ENCODE assay signal across 8 cellular contexts in the genomic region with DNA sequence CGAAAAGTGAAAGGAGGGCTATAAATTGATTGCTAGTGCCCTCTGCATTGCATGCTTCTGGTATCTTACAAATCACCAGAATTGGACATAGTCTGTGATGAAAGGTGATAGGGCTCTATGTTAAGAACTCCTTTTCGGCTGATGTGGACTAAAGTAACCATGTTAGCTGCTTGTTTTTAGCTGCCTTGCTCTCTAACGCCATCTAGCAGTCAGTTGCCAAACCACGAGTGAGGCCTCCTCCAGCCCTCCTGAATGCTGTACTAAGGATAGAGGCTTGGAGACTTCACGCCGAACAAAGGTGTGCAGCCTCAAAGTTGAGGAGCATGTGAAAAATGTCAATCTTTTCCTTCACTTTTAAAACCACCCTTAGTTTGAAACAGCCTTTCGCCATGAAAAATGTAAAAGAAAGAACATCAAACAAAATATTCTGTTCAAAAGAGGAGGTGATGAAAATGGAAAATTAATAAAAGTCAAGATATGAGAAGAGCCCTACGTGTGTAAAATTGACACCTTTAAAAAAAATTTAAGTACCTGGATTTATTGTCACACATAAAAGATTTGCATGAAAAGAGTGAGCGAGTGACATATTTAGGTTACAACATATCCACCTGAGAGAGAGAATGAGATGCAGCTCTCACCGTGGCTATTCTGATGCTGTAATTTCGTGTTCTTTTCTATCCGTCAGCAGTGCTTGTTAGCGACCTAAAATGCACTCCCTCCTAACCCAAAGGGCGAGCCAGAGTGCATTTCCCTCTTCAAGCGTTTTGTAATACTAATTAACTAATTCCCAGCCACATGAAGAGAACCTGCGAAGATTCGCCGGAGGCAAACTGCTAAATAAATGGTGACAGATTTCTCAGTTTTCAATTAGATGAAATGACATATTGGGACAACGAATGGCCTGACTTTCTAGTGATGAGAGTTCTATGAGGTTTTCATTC. TPM values are rescaled to one million over a fixed set of nuclear protein-coding genes. Genes with fewer than 3 reads are reported as not detected.
A peak's percentile ranks its signal among the peaks of the same experiment; 100 is the strongest.
DNase-seq lines count a peak whose midpoint lies in the region; ATAC-seq and TF ChIP-seq lines count a peak whose summit lies in the region.

No MANE protein-coding gene starts in this region.

- no peaks in the 10 kb centered on the region for H3K27me3 ChIP-seq in HL-60 (ENCODE audit: insufficient read depth, poor library complexity, severe bottlenecking)

- H3K27ac Mint-ChIP-seq in activated T-helper 1 cell treated with anti-CD3 and anti-CD28 coated beads, Interleukin-12 subunit alpha, Interleukin-12 subunit beta, Interleukin-2, Interleukin-4 antibody, amounts not matched to agents 30 ng/mL and 10 ng/mL and 1 ng/mL, durations not matched to agents 14 hours and 24 hours and 36 hours: no peak overlapping the region

- no peak overlapping the region for H3K4me3 ChIP-seq in HL-60 (replicated peaks; ENCODE audit: insufficient read depth, low read length)

- ATAC-seq in GM21390 (IDR thresholded peaks at IDR 0.05; ENCODE audit: unreplicated experiment): peak; percentile 95

- H3K9me3 Mint-ChIP-seq in activated T-helper 1 cell treated with anti-CD3 and anti-CD28 coated beads, Interleukin-12 subunit alpha, Interleukin-12 subunit beta, Interleukin-2, Interleukin-4 antibody, amounts not matched to agents 30 ng/mL and 10 ng/mL and 1 ng/mL, durations not matched to agents 14 hours and 24 hours and 36 hours: no peaks in the 10 kb centered on the region

- H3K27me3 Mint-ChIP-seq in activated T-helper 1 cell treated with anti-CD3 and anti-CD28 coated beads, Interleukin-12 subunit alpha, Interleukin-12 subunit beta, Interleukin-2, Interleukin-4 antibody, amounts not matched to agents 30 ng/mL and 10 ng/mL and 1 ng/mL, durations not matched to agents 14 hours and 24 hours and 36 hours (ENCODE audit: insufficient read depth): peaks cover 5% of the 10 kb centered on the region

- no peak overlapping the region for H3K4me3 Mint-ChIP-seq in activated T-helper 1 cell treated with anti-CD3 and anti-CD28 coated beads, Interleukin-12 subunit alpha, Interleukin-12 subunit beta, Interleukin-2, Interleukin-4 antibody, amounts not matched to agents 30 ng/mL and 10 ng/mL and 1 ng/mL, durations not matched to agents 14 hours and 24 hours and 36 hours

- intact Hi-C loops in activated T-helper 1 cell treated with anti-CD3 and anti-CD28 coated beads, Interleukin-12 subunit alpha, Interleukin-12 subunit beta, Interleukin-2, Interleukin-4 antibody, amounts not matched to agents 30 ng/mL and 10 ng/mL and 1 ng/mL, durations not matched to agents 14 hours and 24 hours and 36 hours (cut with micrococcal nuclease): loop anchor here (1.0 kb wide), 1 partner anchor 229 kb away; a partner anchor contains a TSS
- intact Hi-C loops in head of caudate nucleus (cut with DNase I): no loop called here

- peak; percentile 79 for TF ChIP-seq CTCF in HL-60 (IDR thresholded peaks at IDR 0.05; ENCODE audit: insufficient read depth, low read length)

- no peak overlapping the region for H3K27ac ChIP-seq in HL-60 (replicated peaks)

- DNase-seq in EH (ENCODE audit: low read depth) (peak; percentile 20), HL-60 (ENCODE audit: low read depth in 1 of 2, low spot score in 1 of 2) (peak; percentile 5 to 47), NCI-H82 treated with DMSO at 0.1 percent for 48 hours (lab: John Stamatoyannopoulos, UW; ENCODE audit: unreplicated experiment) (peak; percentile 41), head of caudate nucleus (peak; percentile 48 to 88 (median 75)), putamen (ENCODE audit: low spot score) (peak; percentile 70)
- peak; percentile 9 for DNase-seq in activated T-helper 1 cell treated with anti-CD3 and anti-CD28 coated beads, Interleukin-12 subunit alpha, Interleukin-12 subunit beta, Interleukin-2, Interleukin-4 antibody, amounts not matched to agents 30 ng/mL and 10 ng/mL and 1 ng/mL, durations not matched to agents 14 hours and 24 hours and 36 hours (ENCODE audit: low spot score)
- no peak for DNase-seq in effector CD8-positive, alpha-beta T cell (lab: John Stamatoyannopoulos, UW)

- no peaks in the 10 kb centered on the region for H3K4me1 Mint-ChIP-seq in activated T-helper 1 cell treated with anti-CD3 and anti-CD28 coated beads, Interleukin-12 subunit alpha, Interleukin-12 subunit beta, Interleukin-2, Interleukin-4 antibody, amounts not matched to agents 30 ng/mL and 10 ng/mL and 1 ng/mL, durations not matched to agents 14 hours and 24 hours and 36 hours (ENCODE audit: low read depth)

- H3K36me3 Mint-ChIP-seq in activated T-helper 1 cell treated with anti-CD3 and anti-CD28 coated beads, Interleukin-12 subunit alpha, Interleukin-12 subunit beta, Interleukin-2, Interleukin-4 antibody, amounts not matched to agents 30 ng/mL and 10 ng/mL and 1 ng/mL, durations not matched to agents 14 hours and 24 hours and 36 hours (ENCODE audit: low read depth): no peaks in the 10 kb centered on the region

RNA-seq across cellular contexts. Expression of a gene that starts 8.0 kb away (rescaled TPM):
- total RNA-seq in activated T-helper 1 cell treated with anti-CD3 and anti-CD28 coated beads, Interleukin-12 subunit alpha, Interleukin-12 subunit beta, Interleukin-2, Interleukin-4 antibody, amounts not matched to agents 30 ng/mL and 10 ng/mL and 1 ng/mL, durations not matched to agents 14 hours and 24 hours and 36 hours: not detected in 2 replicates
